ENCODE assay signal across 8 cellular contexts in the genomic region with DNA sequence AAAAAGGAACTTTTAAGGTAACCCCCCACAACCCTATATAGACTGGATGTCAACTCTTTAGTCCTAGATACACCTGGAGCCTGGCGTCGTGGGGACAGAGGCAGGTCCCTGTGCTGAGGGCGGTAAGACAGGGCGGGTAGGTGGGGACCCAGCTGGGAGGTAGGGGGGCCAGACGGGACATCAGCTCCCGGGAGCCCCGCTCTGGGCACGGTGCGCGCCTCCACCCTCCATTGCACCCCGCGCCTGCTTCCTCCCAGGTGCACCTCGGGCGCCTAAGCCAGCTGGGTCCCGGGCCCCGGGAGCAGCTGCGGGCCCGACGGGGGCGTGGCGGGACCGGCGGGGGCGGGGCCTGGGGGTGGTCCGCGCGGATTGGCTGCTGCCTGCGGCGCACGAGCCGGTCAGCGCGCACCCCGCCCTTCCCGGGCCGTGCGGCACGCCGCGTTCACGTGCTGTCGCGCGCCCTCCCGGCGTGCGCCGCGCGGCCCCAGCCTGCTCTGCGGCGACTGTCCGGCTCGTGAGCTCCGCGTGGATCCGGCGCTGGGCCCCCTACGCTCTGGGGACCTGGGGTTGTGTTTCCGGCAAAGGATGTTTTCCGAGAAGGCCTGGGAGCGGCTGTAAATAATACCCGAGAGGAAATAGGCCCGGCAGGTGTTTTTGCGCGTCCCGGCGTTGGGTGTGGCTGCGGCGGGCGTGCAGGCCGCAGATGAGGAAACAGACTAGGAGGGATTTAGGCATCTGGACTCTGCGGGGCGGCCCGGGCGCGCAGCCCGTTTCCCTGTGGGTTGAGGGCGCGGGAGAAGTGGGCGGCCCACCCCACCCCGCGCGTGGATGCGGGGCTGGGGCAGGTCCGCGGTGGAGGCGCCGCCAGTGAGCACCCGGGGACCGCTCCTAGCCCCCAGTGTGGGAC. TPM values are rescaled to one million over a fixed set of nuclear protein-coding genes. Genes with fewer than 3 reads are reported as not detected.
DNase-seq lines count a peak whose midpoint lies in the region; ATAC-seq and TF ChIP-seq lines count a peak whose summit lies in the region.

No MANE protein-coding gene starts in this region.

- H3K27ac ChIP-seq in DND-41 (ENCODE audit: low read length) (peak overlapping the region; percentile 80), KMS-11 (peak overlapping the region; percentile 81), SJCRH30 (peak overlapping the region; percentile 68), osteoblast (ENCODE audit: low read depth, low read length) (peak overlapping the region; percentile 72), testis (peak overlapping the region; percentile 93 to 96)

- H4K20me1 ChIP-seq in DND-41 (ENCODE audit: insufficient read depth, low read length): peaks cover 33% of the 10 kb centered on the region
- H4K20me1 ChIP-seq in KMS-11 (ENCODE audit: insufficient read depth): no peaks in the 10 kb centered on the region
- H4K20me1 ChIP-seq in osteoblast (ENCODE audit: insufficient read depth, low read length): peaks cover 15% of the 10 kb centered on the region

- peak overlapping the region; percentile 85 for H3K4me2 ChIP-seq in DND-41 (ENCODE audit: insufficient read depth, low read length)
- peak overlapping the region; percentile 97 for H3K4me2 ChIP-seq in KMS-11
- H3K4me2 ChIP-seq in osteoblast (ENCODE audit: insufficient read depth, low read length): peak overlapping the region; percentile 90

- 0% methylated on average over 23 to 87 of the region's 91 CpGs for WGBS in testis, 2 donors

- ATAC-seq in DND-41 (ENCODE audit: insufficient read depth, low read depth) (peak; percentile 97), GM21717 (IDR thresholded peaks at IDR 0.05; ENCODE audit: unreplicated experiment) (peak; percentile 94)

- H3K9me3 ChIP-seq in DND-41 (ENCODE audit: insufficient read depth, low read length, severe bottlenecking) (no peaks in the 10 kb centered on the region), SJCRH30 (replicated peaks) (no peaks in the 10 kb centered on the region), osteoblast (ENCODE audit: low read depth, low read length) (no peaks in the 10 kb centered on the region), testis (no peaks in the 10 kb centered on the region)

- DNase-seq in DND-41 (peak; percentile 93), SJCRH30 (peak; percentile 74 to 81), germinal center (ENCODE audit: low spot score) (peak; percentile 96), osteoblast (ENCODE audit: insufficient read length, low spot score, missing footprints) (peak; percentile 99), testis (peak; percentile 91)
- peak; percentile 93 for DNase-seq in activated naive CD4-positive, alpha-beta T cell treated with Interleukin-2 at 50 U/mL for 16 hours

- H3K4me1 ChIP-seq in DND-41 (ENCODE audit: insufficient read depth, low read length): peaks cover 53% of the 10 kb centered on the region
- H3K4me1 ChIP-seq in KMS-11 (ENCODE audit: low read depth, poor library complexity, severe bottlenecking): peaks cover 14% of the 10 kb centered on the region
- 0 out of 2 replicates have a peak, but pooled peaks cover 3% of the 10 kb centered on the region for H3K4me1 ChIP-seq in SJCRH30
- H3K4me1 ChIP-seq in osteoblast (ENCODE audit: insufficient read depth, low read length): peaks cover 16% of the 10 kb centered on the region
- peaks cover 43% of the 10 kb centered on the region for H3K4me1 ChIP-seq in testis

- no peak for TF ChIP-seq CTCF in DND-41 (IDR thresholded peaks at IDR 0.05; ENCODE audit: borderline replicate concordance, extremely low read depth, low read length, poor library complexity, severe bottlenecking)
- TF ChIP-seq CTCF in KMS-11 (conservative IDR thresholded peaks at IDR 0.05; ENCODE audit: low read depth, low read length): no peak
- TF ChIP-seq CTCF in osteoblast (IDR thresholded peaks at IDR 0.05; ENCODE audit: extremely low read depth, low read depth, low read length): no peak
- TF ChIP-seq CTCF in testis (IDR thresholded peaks at IDR 0.05): peak in 1 of 3 experiments; percentile 8

- H3K9ac ChIP-seq in DND-41 (ENCODE audit: low read depth, low read length) (peak overlapping the region; percentile 91), KMS-11 (peak overlapping the region; percentile 98)

- H3K79me2 ChIP-seq in DND-41 (ENCODE audit: insufficient read depth, low read length) (peaks cover 66% of the 10 kb centered on the region), KMS-11 (ENCODE audit: insufficient read depth, low read depth) (peaks cover 47% of the 10 kb centered on the region), osteoblast (ENCODE audit: insufficient read depth, low read length) (peaks cover 43% of the 10 kb centered on the region)

- intact Hi-C loops in testis (cut with DNase I; ENCODE audit: low total_unique reads): loop anchor here (5.0 kb wide), 1 partner anchor 39 kb away; a partner anchor contains a TSS

- peak overlapping the region; percentile 74 for H2AFZ ChIP-seq in DND-41 (ENCODE audit: low read depth, low read length)
- peak overlapping the region; percentile 78 for H2AFZ ChIP-seq in KMS-11 (ENCODE audit: low read depth)
- H2AFZ ChIP-seq in osteoblast (ENCODE audit: low read length): peak overlapping the region; percentile 89

- H3K36me3 ChIP-seq in DND-41 (ENCODE audit: insufficient read depth, low read length): peaks cover 26% of the 10 kb centered on the region
- no peaks in the 10 kb centered on the region for H3K36me3 ChIP-seq in KMS-11 (ENCODE audit: insufficient read depth)
- H3K36me3 ChIP-seq in SJCRH30: no peaks in the 10 kb centered on the region
- peaks cover 5% of the 10 kb centered on the region for H3K36me3 ChIP-seq in osteoblast (ENCODE audit: insufficient read depth, low read length)
- H3K36me3 ChIP-seq in testis (ENCODE audit: low read depth, missing control alignments): no peaks in the 10 kb centered on the region

- H3K27me3 ChIP-seq in DND-41 (ENCODE audit: insufficient read depth, low read length, poor library complexity) (no peaks in the 10 kb centered on the region), KMS-11 (ENCODE audit: insufficient read depth, low read depth) (no peaks in the 10 kb centered on the region), SJCRH30 (no peaks in the 10 kb centered on the region), osteoblast (ENCODE audit: insufficient read depth, low read length) (no peaks in the 10 kb centered on the region), testis (no peaks in the 10 kb centered on the region)

- TF ChIP-seq POLR2A in testis (IDR thresholded peaks at IDR 0.05): peak; percentile 2

- H3K4me3 ChIP-seq in DND-41 (ENCODE audit: low read depth in 1 of 2, low read length in 2 of 2) (peak overlapping the region; percentile 55 to 74; a peak in 3 of 4 replicates), KMS-11 (IDR thresholded peaks at IDR 0.05; ENCODE audit: insufficient read depth, low read depth, low read length) (no peak overlapping the region), SJCRH30 (peak overlapping the region; percentile 67), osteoblast (ENCODE audit: insufficient read depth, low read length) (peak overlapping the region; percentile 83), testis (peak overlapping the region; percentile 82 to 95)

RNA-seq across cellular contexts. Expression of a gene that starts 39.1 kb away (rescaled TPM):
- 11.0 and 11.2 TPM in 2 replicates for total RNA-seq in SJCRH30 (2014; rRNA removed; shearing (Covaris generic))
- 7.1 and 19.2 TPM in 2 replicates for total RNA-seq in osteoblast
- 10 to 100 TPM; 53.9 to 65.3 TPM for total RNA-seq in testis
- 31.7 TPM for polyA plus RNA-seq in testis (ENCODE audit: insufficient read depth, low read depth, low replicate concordance)
